Comparison of ENCODE assay signal across 8 cellular contexts in the genomic region with DNA sequence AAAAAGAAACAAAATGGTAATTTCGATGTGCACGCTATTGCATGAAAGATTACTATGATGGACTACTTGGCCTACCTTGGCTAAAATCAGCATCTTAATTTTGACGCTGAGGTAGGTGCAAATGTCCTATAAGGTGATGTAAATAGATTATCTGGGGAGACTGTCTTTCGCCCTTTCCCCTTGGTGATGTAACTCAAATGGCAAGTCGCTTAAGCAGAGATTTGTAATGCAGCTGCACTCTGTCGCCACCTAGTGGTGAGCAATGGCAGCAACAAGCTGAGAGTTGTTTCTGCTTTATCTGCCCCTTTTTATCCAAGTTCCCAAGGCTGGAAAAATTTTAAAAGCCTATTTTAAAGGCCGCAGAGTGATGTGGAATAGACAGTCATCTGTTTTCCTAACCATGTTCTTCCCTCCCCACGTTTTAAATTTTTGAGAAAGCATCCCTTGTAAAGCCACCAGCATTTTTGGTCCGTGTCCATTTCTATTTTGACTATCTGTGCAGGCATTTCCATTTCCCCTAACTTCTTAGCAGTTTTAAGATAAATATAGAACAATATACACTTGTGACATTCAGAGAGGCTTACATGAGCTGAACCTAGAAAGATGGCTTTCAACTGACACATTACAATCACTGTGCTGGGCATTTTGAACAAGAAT.
DNase-seq lines count a peak whose midpoint lies in the region; ATAC-seq and TF ChIP-seq lines count a peak whose summit lies in the region.

No MANE protein-coding gene starts in this region.

- peaks cover 5% of the 10 kb centered on the region for H3K4me1 ChIP-seq in endocrine pancreas (ENCODE audit: control insufficient read depth, insufficient read depth, low read length)

- H3K36me3 Mint-ChIP-seq in mesothelial cell of epicardium = no peaks in the 10 kb centered on the region

- no peaks in the 10 kb centered on the region for H3K27me3 ChIP-seq in endocrine pancreas (ENCODE audit: control insufficient read depth, insufficient read depth, low read length)

- ATAC-seq in GM18502 (IDR thresholded peaks at IDR 0.05; ENCODE audit: poor library complexity, unreplicated experiment) (peak; percentile 83), HG03159 (IDR thresholded peaks at IDR 0.05; ENCODE audit: unreplicated experiment) (peak; percentile 81)

- H3K9me3 Mint-ChIP-seq in mesothelial cell of epicardium = no peaks in the 10 kb centered on the region

- DNase-seq in 8988T (peak; percentile 34), NCI-H748 treated with DMSO at 0.1 percent for 48 hours (lab: John Stamatoyannopoulos, UW) (peak; percentile 30), mesothelial cell of epicardium (ENCODE audit: low spot score in 2 of 2, unreplicated experiment in 2 of 2) (peak; percentile 56 to 81)
- DNase-seq in activated CD8-positive, alpha-beta memory T cell treated with anti-CD3 and anti-CD28 coated beads for 24 hours = peak; percentile 83
- DNase-seq in stimulated activated CD8-positive, alpha-beta memory T cell treated with anti-CD3 and anti-CD28 coated beads, Interleukin-2, amount 100 ng/mL, for 48 hours (ENCODE audit: low read depth in 2 of 2) = peak; percentile 33 to 51

- peaks cover 10% of the 10 kb centered on the region for H3K27me3 Mint-ChIP-seq in mesothelial cell of epicardium (ENCODE audit: low read depth)

- H3K4me3 ChIP-seq in endocrine pancreas (ENCODE audit: control insufficient read depth, insufficient read depth, low read length) = peak overlapping the region; percentile 26

- no peaks in the 10 kb centered on the region for H3K36me3 ChIP-seq in endocrine pancreas (ENCODE audit: control insufficient read depth, insufficient read depth, low read length)

- no peak overlapping the region for H3K9ac ChIP-seq in endocrine pancreas (ENCODE audit: control insufficient read depth, insufficient read depth, low read length)

- peak; percentile 99 for TF ChIP-seq CTCF in mesothelial cell of epicardium (IDR thresholded peaks at IDR 0.05; ENCODE audit: unreplicated experiment)

- H3K9me3 ChIP-seq in endocrine pancreas (ENCODE audit: control insufficient read depth, low read length) = no peaks in the 10 kb centered on the region

- peak overlapping the region; percentile 55 for H3K27ac Mint-ChIP-seq in mesothelial cell of epicardium

- peaks cover 9% of the 10 kb centered on the region for H3K4me1 Mint-ChIP-seq in mesothelial cell of epicardium

- no peak overlapping the region for H3K4me3 Mint-ChIP-seq in mesothelial cell of epicardium

Comparison
In these comparisons a context has a peak if more than half of its experiments do, and no peak if none do; other contexts are left out.
1. Peak in every context shown above with its lines: DNase-seq, ATAC-seq and H3K4me3 ChIP-seq.
2. DNase-seq: peak in every context shown above with its lines; median percentile 83 in activated CD8-positive, alpha-beta memory T cell treated with anti-CD3 and anti-CD28 coated beads for 24 hours; 68 in mesothelial cell of epicardium; 42 in stimulated activated CD8-positive, alpha-beta memory T cell treated with anti-CD3 and anti-CD28 coated beads, Interleukin-2, amount 100 ng/mL, for 48 hours; 34 in 8988T; 30 in NCI-H748 treated with DMSO at 0.1 percent for 48 hours.